ENCODE assay signal across 26 cellular contexts in the genomic region with DNA sequence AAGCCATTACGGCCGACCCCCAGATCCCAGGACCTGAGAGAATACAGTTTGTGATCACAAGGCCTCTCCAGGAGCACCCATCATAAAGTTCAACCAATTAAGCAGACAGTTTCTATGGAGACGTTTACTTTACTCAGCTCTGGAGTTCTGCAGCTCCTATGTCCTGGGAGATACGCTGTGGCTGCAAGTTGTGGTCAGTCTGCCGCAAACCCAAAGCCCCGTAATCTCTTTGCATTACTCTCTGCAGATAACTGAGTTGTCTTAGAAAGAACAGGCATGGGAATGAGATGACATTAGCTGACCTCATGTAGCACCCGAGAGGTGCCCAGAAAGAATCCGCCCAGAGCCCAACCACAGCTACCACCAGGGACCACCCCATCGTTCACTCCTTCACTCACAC.
"Had no signal": no experiment of that assay in that cellular context is flagged by ENCODE, and none has a peak within 500 bp of the region (broad histone marks: within the 10 kb centered on the region; RNA-seq: fewer than 3 reads in every experiment).

No MANE protein-coding gene starts in this region.

- H3K9me3 ChIP-seq: heart right ventricle, left lung, neutrophil, ovary, prostate gland, right lobe of liver, testis, vagina had no signal

- H3K4me1 Mint-ChIP-seq: activated CD4-positive, alpha-beta memory T cell treated with anti-CD3 and anti-CD28 coated beads, Interleukin-2, amount 10 ng/mL, durations not matched to agents 7 days and 5 days; activated CD8-positive, alpha-beta memory T cell treated with anti-CD3 and anti-CD28 coated beads, Interleukin-2, amount 10 ng/mL, durations not matched to agents 7 days and 5 days; activated naive CD8-positive, alpha-beta T cell treated with anti-CD3 and anti-CD28 coated beads, Interleukin-2, amount 50 U/mL, for 24 hours; natural killer cell; stimulated activated naive B cell treated with anti-CD40 and anti-IgM and Interleukin-4, amounts not matched to agents 10 μg/mL and 1 μg/mL and 100 μg/mL, for 72 hours had no signal

- DNase-seq: activated CD4-positive, alpha-beta memory T cell treated with anti-CD3 and anti-CD28 coated beads, Interleukin-2, amount 10 ng/mL, durations not matched to agents 7 days and 5 days; activated CD4-positive, alpha-beta T cell treated with anti-CD3 and anti-CD28 coated beads for 48 hours; activated CD8-positive, alpha-beta memory T cell treated with anti-CD3 and anti-CD28 coated beads, Interleukin-2, amount 10 ng/mL, durations not matched to agents 7 days and 5 days; activated gamma-delta T cell; activated naive CD4-positive, alpha-beta T cell treated with anti-CD3 and anti-CD28 coated beads, Interleukin-2, amount 50 U/mL, for 16 hours; activated naive CD8-positive, alpha-beta T cell treated with anti-CD3 and anti-CD28 coated beads, Interleukin-2, amount 50 U/mL, for 24 hours; activated T-cell treated with anti-CD3 and anti-CD28 coated beads for 4 hours; foreskin fibroblast; heart right ventricle; kidney; left lung; natural killer cell; ovary; right lobe of liver; small intestine; stimulated activated CD4-positive, alpha-beta T cell treated with anti-CD3 and anti-CD28 coated beads, Interleukin-15, amount 100 ng/mL, for 24 hours; stimulated activated CD4-positive, alpha-beta T cell treated with anti-CD3 and anti-CD28 coated beads, Interleukin-2, amount 100 ng/mL, for 48 hours; stimulated activated CD8-positive, alpha-beta memory T cell treated with anti-CD3 and anti-CD28 coated beads, Interleukin-4, amount 100 ng/mL, for 48 hours; stimulated activated naive B cell treated with anti-CD40 and anti-IgM and Interleukin-4, amounts not matched to agents 10 μg/mL and 1 μg/mL and 100 μg/mL, for 72 hours; testis had no signal

- H3K27ac ChIP-seq: cardiac muscle cell, heart right ventricle, left lung, neutrophil, ovary, prostate gland, right lobe of liver, testis, vagina had no signal

- H3K4me3 ChIP-seq: cardiac muscle cell, heart right ventricle, left lung, lung, ovary, prostate gland, right lobe of liver, testis, vagina had no signal

- H3K9me3 Mint-ChIP-seq: activated CD4-positive, alpha-beta memory T cell treated with anti-CD3 and anti-CD28 coated beads, Interleukin-2, amount 10 ng/mL, durations not matched to agents 7 days and 5 days; activated naive CD8-positive, alpha-beta T cell treated with anti-CD3 and anti-CD28 coated beads, Interleukin-2, amount 50 U/mL, for 24 hours; natural killer cell; stimulated activated naive B cell treated with anti-CD40 and anti-IgM and Interleukin-4, amounts not matched to agents 10 μg/mL and 1 μg/mL and 100 μg/mL, for 72 hours had no signal

- H3K27ac Mint-ChIP-seq: activated CD4-positive, alpha-beta memory T cell treated with anti-CD3 and anti-CD28 coated beads, Interleukin-2, amount 10 ng/mL, durations not matched to agents 7 days and 5 days; activated CD8-positive, alpha-beta memory T cell treated with anti-CD3 and anti-CD28 coated beads, Interleukin-2, amount 10 ng/mL, durations not matched to agents 7 days and 5 days; activated naive CD8-positive, alpha-beta T cell treated with anti-CD3 and anti-CD28 coated beads, Interleukin-2, amount 50 U/mL, for 24 hours; natural killer cell; stimulated activated naive B cell treated with anti-CD40 and anti-IgM and Interleukin-4, amounts not matched to agents 10 μg/mL and 1 μg/mL and 100 μg/mL, for 72 hours; type B pancreatic cell had no signal

- H3K36me3 ChIP-seq: cardiac muscle cell, heart right ventricle, left lung, neutrophil, ovary, prostate gland, right lobe of liver, vagina had no signal

- H3K4me1 ChIP-seq: heart right ventricle, left lung, prostate gland, right lobe of liver, testis, vagina had no signal

- H3K4me3 Mint-ChIP-seq: activated CD4-positive, alpha-beta memory T cell treated with anti-CD3 and anti-CD28 coated beads, Interleukin-2, amount 10 ng/mL, durations not matched to agents 7 days and 5 days; activated CD8-positive, alpha-beta memory T cell treated with anti-CD3 and anti-CD28 coated beads, Interleukin-2, amount 10 ng/mL, durations not matched to agents 7 days and 5 days; activated naive CD8-positive, alpha-beta T cell treated with anti-CD3 and anti-CD28 coated beads, Interleukin-2, amount 50 U/mL, for 24 hours; natural killer cell; stimulated activated naive B cell treated with anti-CD40 and anti-IgM and Interleukin-4, amounts not matched to agents 10 μg/mL and 1 μg/mL and 100 μg/mL, for 72 hours; type B pancreatic cell had no signal

- H3K27me3 ChIP-seq: cardiac muscle cell, neutrophil, ovary, right lobe of liver, testis, vagina had no signal

- ATAC-seq: activated CD8-positive, alpha-beta memory T cell treated with anti-CD3 and anti-CD28 coated beads, Interleukin-2, amount 10 ng/mL, durations not matched to agents 7 days and 5 days; activated naive CD8-positive, alpha-beta T cell treated with anti-CD3 and anti-CD28 coated beads, Interleukin-2, amount 50 U/mL, for 24 hours; heart right ventricle; left lung; right lobe of liver; stimulated activated naive B cell treated with anti-CD40 and anti-IgM and Interleukin-4, amounts not matched to agents 10 μg/mL and 1 μg/mL and 100 μg/mL, for 72 hours had no signal

- H3K27me3 Mint-ChIP-seq: activated CD4-positive, alpha-beta memory T cell treated with anti-CD3 and anti-CD28 coated beads, Interleukin-2, amount 10 ng/mL, durations not matched to agents 7 days and 5 days; activated CD8-positive, alpha-beta memory T cell treated with anti-CD3 and anti-CD28 coated beads, Interleukin-2, amount 10 ng/mL, durations not matched to agents 7 days and 5 days had no signal

- H3K36me3 Mint-ChIP-seq: activated CD8-positive, alpha-beta memory T cell treated with anti-CD3 and anti-CD28 coated beads, Interleukin-2, amount 10 ng/mL, durations not matched to agents 7 days and 5 days; natural killer cell; stimulated activated naive B cell treated with anti-CD40 and anti-IgM and Interleukin-4, amounts not matched to agents 10 μg/mL and 1 μg/mL and 100 μg/mL, for 72 hours; type B pancreatic cell had no signal
